Comparison of ENCODE assay signal across 24 cellular contexts in genomic region chr3:185594073-185594472, GRCh38. TPM values are rescaled to one million over a fixed set of nuclear protein-coding genes. Genes with fewer than 3 reads are reported as not detected.
"Had no signal": no experiment of that assay in that cellular context is flagged by ENCODE, and none has a peak within 500 bp of the region (broad histone marks: within the 10 kb centered on the region; RNA-seq: fewer than 3 reads in every experiment).

No MANE protein-coding gene starts in this region.

- H3K4me1 Mint-ChIP-seq: mesothelial cell of epicardium, WTC11 had no signal

- DNase-seq: activated CD4-positive, alpha-beta T cell treated with anti-CD3 and anti-CD28 coated beads, Interleukin-2, amount 50 U/mL, for 1 hour; activated CD8-positive, alpha-beta T cell treated with anti-CD3 and anti-CD28 coated beads for 36 hours; activated T-cell treated with anti-CD3 and anti-CD28 coated beads, Interleukin-2, amount 50 U/mL, for 48 hours; anterior cingulate cortex; dermis blood vessel endothelial cell; effector CD4-positive, alpha-beta T cell; foreskin keratinocyte; heart left ventricle; hypothalamus; immature natural killer cell; kidney; naive thymus-derived CD4-positive, alpha-beta T cell; occipital lobe; stimulated activated naive CD4-positive, alpha-beta T cell; T1000; transverse colon had no signal

- H3K9me3 ChIP-seq: esophagus muscularis mucosa, heart left ventricle, right atrium auricular region, transverse colon had no signal

- H3K4me3 ChIP-seq: esophagus muscularis mucosa, heart left ventricle, right atrium auricular region, transverse colon had no signal

- H3K4me3 Mint-ChIP-seq: activated CD8-positive, alpha-beta T cell treated with anti-CD3 and anti-CD28 coated beads for 36 hours; activated naive CD4-positive, alpha-beta T cell treated with anti-CD3 and anti-CD28 coated beads, Interleukin-2, amount 50 U/mL, for 24 hours; central memory CD8-positive, alpha-beta T cell; immature natural killer cell; mesothelial cell of epicardium; naive thymus-derived CD4-positive, alpha-beta T cell; WTC11 had no signal

- H3K9me3 Mint-ChIP-seq: activated CD8-positive, alpha-beta T cell treated with anti-CD3 and anti-CD28 coated beads for 36 hours; activated naive CD4-positive, alpha-beta T cell treated with anti-CD3 and anti-CD28 coated beads, Interleukin-2, amount 50 U/mL, for 24 hours; activated T-helper 2 cell treated with anti-CD3 and anti-CD28 coated beads, Interferon-gamma antibody, Interleukin-2, Interleukin-4, amounts not matched to agents 10 μg/mL and 5 μg/mL and 100 μg/mL, durations not matched to agents 14 hours and 24 hours and 36 hours; central memory CD8-positive, alpha-beta T cell; immature natural killer cell; mesothelial cell of epicardium; naive thymus-derived CD4-positive, alpha-beta T cell; WTC11 had no signal

- H3K27me3 ChIP-seq: esophagus muscularis mucosa, foreskin keratinocyte, heart left ventricle, right atrium auricular region, transverse colon had no signal

- H3K4me1 ChIP-seq: foreskin keratinocyte had no signal

- H3K27ac ChIP-seq: esophagus muscularis mucosa, foreskin keratinocyte, heart left ventricle, right atrium auricular region, transverse colon had no signal

- ATAC-seq: activated CD8-positive, alpha-beta T cell treated with anti-CD3 and anti-CD28 coated beads for 36 hours; foreskin keratinocyte; heart left ventricle; naive thymus-derived CD4-positive, alpha-beta T cell; WTC11 had no signal

- H3K27ac Mint-ChIP-seq: activated naive CD4-positive, alpha-beta T cell treated with anti-CD3 and anti-CD28 coated beads, Interleukin-2, amount 50 U/mL, for 24 hours; activated T-helper 2 cell treated with anti-CD3 and anti-CD28 coated beads, Interferon-gamma antibody, Interleukin-2, Interleukin-4, amounts not matched to agents 10 μg/mL and 5 μg/mL and 100 μg/mL, durations not matched to agents 14 hours and 24 hours and 36 hours; mesothelial cell of epicardium; WTC11 had no signal

- H3K27me3 Mint-ChIP-seq: activated CD8-positive, alpha-beta T cell treated with anti-CD3 and anti-CD28 coated beads for 36 hours; activated naive CD4-positive, alpha-beta T cell treated with anti-CD3 and anti-CD28 coated beads, Interleukin-2, amount 50 U/mL, for 24 hours; central memory CD8-positive, alpha-beta T cell; naive thymus-derived CD4-positive, alpha-beta T cell had no signal

RNA-seq across cellular contexts. Expression of gene LIPH, which starts 41.7 kb away (rescaled TPM):
- total RNA-seq: activated CD8-positive, alpha-beta T cell treated with anti-CD3 and anti-CD28 coated beads for 36 hours; activated T-helper 2 cell treated with anti-CD3 and anti-CD28 coated beads, Interferon-gamma antibody, Interleukin-2, Interleukin-4, amounts not matched to agents 10 μg/mL and 5 μg/mL and 100 μg/mL, durations not matched to agents 14 hours and 24 hours and 36 hours; dermis blood vessel endothelial cell; naive thymus-derived CD4-positive, alpha-beta T cell; occipital lobe; temporal lobe had no signal
- polyA plus RNA-seq: foreskin keratinocyte; naive thymus-derived CD4-positive, alpha-beta T cell had no signal
